8 cellular contexts compared by ENCODE assay signal in genomic region chr14:73712071-73712506, GRCh38. TPM values are rescaled to one million over a fixed set of nuclear protein-coding genes. Genes with fewer than 3 reads are reported as not detected.
A peak's percentile ranks its signal among the peaks of the same experiment; 100 is the strongest.
DNase-seq lines count a peak whose midpoint lies in the region; ATAC-seq and TF ChIP-seq lines count a peak whose summit lies in the region.

No MANE protein-coding gene starts in this region.

- no peaks in the 10 kb centered on the region for H3K9me3 ChIP-seq in BLaER1 treated with 17β-estradiol and CSF1 and Interleukin-3, amounts not matched to agents 10 nM and 100 nM (replicated peaks in 1 of 11)
- H3K9me3 ChIP-seq in Karpas-422 (ENCODE audit: low read length), result no peaks in the 10 kb centered on the region

- H3K27me3 ChIP-seq in BLaER1 treated with 17β-estradiol and CSF1 and Interleukin-3, amounts not matched to agents 10 nM and 100 nM, result peaks cover 0 to 13% (median 7%) of the 10 kb centered on the region in 11 experiments; a peak in 10 of 22 replicates
- no peaks in the 10 kb centered on the region for H3K27me3 ChIP-seq in Karpas-422 (ENCODE audit: low read length)

- H3K27me3 Mint-ChIP-seq in natural killer cell treated with Interleukin-12 subunit alpha and Interleukin-12 subunit beta and Interleukin-15 and Interleukin-18, amount 100 ng/mL, for 72 hours, result no peaks in the 10 kb centered on the region

- H3K27ac ChIP-seq in BLaER1 treated with 17β-estradiol and CSF1 and Interleukin-3, amounts not matched to agents 10 nM and 100 nM, result no peak overlapping the region; a peak in 1 of 22 replicates
- H3K27ac ChIP-seq in Karpas-422 (ENCODE audit: low read length), result no peak overlapping the region
- H3K27ac ChIP-seq in coronary artery, result peak overlapping the region; percentile 92 to 94

- peak overlapping the region; percentile 69 to 86 (median 76); a peak in 19 of 20 replicates for H3K4me3 ChIP-seq in BLaER1 treated with 17β-estradiol and CSF1 and Interleukin-3, amounts not matched to agents 10 nM and 100 nM
- H3K4me3 ChIP-seq in Karpas-422 (ENCODE audit: low read length), result no peak overlapping the region
- H3K4me3 ChIP-seq in coronary artery, result peak overlapping the region; percentile 78

- no peaks in the 10 kb centered on the region for H3K9me2 ChIP-seq in Karpas-422 (replicated peaks; ENCODE audit: insufficient read depth, low read length)

- H3K79me2 ChIP-seq in Karpas-422 (ENCODE audit: low read length), result peaks cover 13% of the 10 kb centered on the region

- peaks cover 12 to 24% (median 17%) of the 10 kb centered on the region in 11 experiments for H3K36me3 ChIP-seq in BLaER1 treated with 17β-estradiol and CSF1 and Interleukin-3, amounts not matched to agents 10 nM and 100 nM
- H3K36me3 ChIP-seq in Karpas-422 (ENCODE audit: insufficient read depth, low read length), result peaks cover 7% of the 10 kb centered on the region; the same call in 1 of the 2 replicates

- no peaks in the 10 kb centered on the region for H3K36me3 Mint-ChIP-seq in natural killer cell treated with Interleukin-12 subunit alpha and Interleukin-12 subunit beta and Interleukin-15 and Interleukin-18, amount 100 ng/mL, for 72 hours

- no peak overlapping the region for H2AFZ ChIP-seq in Karpas-422 (ENCODE audit: low read length)

- peaks cover 25 to 50% (median 29%) of the 10 kb centered on the region in 10 experiments for H3K4me1 ChIP-seq in BLaER1 treated with 17β-estradiol and CSF1 and Interleukin-3, amounts not matched to agents 10 nM and 100 nM
- peaks cover 26% of the 10 kb centered on the region for H3K4me1 ChIP-seq in Karpas-422 (ENCODE audit: low read length)

- H3K9ac ChIP-seq in BLaER1 treated with 17β-estradiol and CSF1 and Interleukin-3, amounts not matched to agents 10 nM and 100 nM, result peak overlapping the region; percentile 80 to 89 (median 83); a peak in 20 of 22 replicates
- H3K9ac ChIP-seq in Karpas-422 (ENCODE audit: low read length), result no peak overlapping the region; the same call in 1 of the 2 replicates

- H3K9me3 Mint-ChIP-seq in natural killer cell treated with Interleukin-12 subunit alpha and Interleukin-12 subunit beta and Interleukin-15 and Interleukin-18, amount 100 ng/mL, for 72 hours, result no peaks in the 10 kb centered on the region

- ATAC-seq in natural killer cell treated with Interleukin-12 subunit alpha and Interleukin-12 subunit beta and Interleukin-15 and Interleukin-18, amount 100 ng/mL, for 72 hours, result no peak
- ATAC-seq in HG03139 (IDR thresholded peaks at IDR 0.05; ENCODE audit: unreplicated experiment), result no peak
- no peak for ATAC-seq in GM18519 (IDR thresholded peaks at IDR 0.05; ENCODE audit: low FRiP score, unreplicated experiment)
- no peak for ATAC-seq in HG03457 (IDR thresholded peaks at IDR 0.05; ENCODE audit: unreplicated experiment)

- peaks cover 24 to 34% of the 10 kb centered on the region in 2 donors for H3K4me1 Mint-ChIP-seq in natural killer cell treated with Interleukin-12 subunit alpha and Interleukin-12 subunit beta and Interleukin-15 and Interleukin-18, amount 100 ng/mL, for 72 hours (ENCODE audit: low read depth in 2 of 2)

- peak overlapping the region; percentile 81 to 99 (median 96) for H3K4me2 ChIP-seq in BLaER1 treated with 17β-estradiol and CSF1 and Interleukin-3, amounts not matched to agents 10 nM and 100 nM
- H3K4me2 ChIP-seq in Karpas-422 (ENCODE audit: low read depth, low read length, poor library complexity, severe bottlenecking), result peak overlapping the region; percentile 91

- no peak for DNase-seq in Karpas-422
- DNase-seq in coronary artery (ENCODE audit: low spot score), result no peak
- no peak for DNase-seq in natural killer cell treated with Interleukin-12 subunit alpha and Interleukin-12 subunit beta and Interleukin-15 and Interleukin-18, amount 100 ng/mL, for 72 hours (ENCODE audit: low spot score)
- DNase-seq in epidermal melanocyte (ENCODE audit: insufficient read length, low spot score), result no peak

- H3K4me3 Mint-ChIP-seq in natural killer cell treated with Interleukin-12 subunit alpha and Interleukin-12 subunit beta and Interleukin-15 and Interleukin-18, amount 100 ng/mL, for 72 hours, result peak overlapping the region; percentile 100

- peak overlapping the region; percentile 92 to 93 for H3K27ac Mint-ChIP-seq in natural killer cell treated with Interleukin-12 subunit alpha and Interleukin-12 subunit beta and Interleukin-15 and Interleukin-18, amount 100 ng/mL, for 72 hours

- TF ChIP-seq CTCF in coronary artery (IDR thresholded peaks at IDR 0.05), result no peak

- H4K20me1 ChIP-seq in BLaER1 treated with 17β-estradiol and CSF1 and Interleukin-3, amounts not matched to agents 10 nM and 100 nM, result peaks cover 13 to 50% (median 32%) of the 10 kb centered on the region in 11 experiments; a peak in 20 of 22 replicates
- H4K20me1 ChIP-seq in Karpas-422 (ENCODE audit: insufficient read depth, low read depth, low read length), result peaks cover 7% of the 10 kb centered on the region; the same call in 1 of the 2 replicates

RNA-seq across cellular contexts. Expression of gene PNMA1, which starts 2.1 kb away (rescaled TPM):
- total RNA-seq in Karpas-422 (2014; rRNA removed; shearing (Covaris generic); ENCODE audit: low replicate concordance), result 7.4 and 7.7 TPM in 2 replicates
- 10 to 100 TPM; 18.9 to 32.2 TPM for total RNA-seq in natural killer cell treated with Interleukin-12 subunit alpha and Interleukin-12 subunit beta and Interleukin-15 and Interleukin-18, amount 100 ng/mL, for 72 hours

Comparison
In these comparisons a context has a peak if more than half of its experiments do, and no peak if none do; other contexts are left out.
1. H3K27ac ChIP-seq: peak in coronary artery (2 of 2); none in BLaER1 treated with 17β-estradiol and CSF1 and Interleukin-3, amounts not matched to agents 10 nM and 100 nM (0 of 11) and Karpas-422 (single experiment).